ENCODE assay signal across 31 cellular contexts in the genomic region with DNA sequence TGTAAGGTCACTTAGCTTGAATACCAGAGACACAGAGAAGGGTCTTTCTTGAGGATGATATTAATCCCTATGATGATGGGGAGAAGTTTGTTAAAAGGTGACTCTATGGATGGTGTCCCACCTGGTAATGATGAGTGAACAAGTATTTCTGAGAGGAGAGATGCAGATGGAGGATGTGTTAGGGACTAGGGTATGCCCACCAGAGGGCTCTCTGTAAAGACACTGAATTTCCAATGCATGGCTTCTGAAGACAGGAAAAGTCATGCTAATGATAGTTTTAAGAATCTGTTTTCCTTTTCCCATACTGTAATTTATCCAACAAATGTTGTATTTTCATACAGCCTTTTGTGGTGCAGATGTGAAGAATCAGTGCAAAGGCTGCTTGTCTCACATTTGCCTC.
DNase-seq lines count a peak whose midpoint lies in the region; ATAC-seq, FAIRE-seq and TF ChIP-seq lines count a peak whose summit lies in the region.
"Had no signal": no experiment of that assay in that cellular context is flagged by ENCODE, and none has a peak within 500 bp of the region (broad histone marks: within the 10 kb centered on the region; RNA-seq: fewer than 3 reads in every experiment).

No MANE protein-coding gene starts in this region.

- H3K27me3 ChIP-seq in Karpas-422 (ENCODE audit: low read length) (no peaks in the 10 kb centered on the region), osteoblast (ENCODE audit: insufficient read depth, low read length) (no peaks in the 10 kb centered on the region)
- H3K27me3 ChIP-seq: ascending aorta; BLaER1 treated with 17β-estradiol and CSF1 and Interleukin-3, amounts not matched to agents 10 nM and 100 nM; SJCRH30 had no signal

- no peaks in the 10 kb centered on the region for H3K36me3 ChIP-seq in Karpas-422 (ENCODE audit: insufficient read depth, low read length)
- H3K36me3 ChIP-seq in osteoblast (ENCODE audit: insufficient read depth, low read length) = no peaks in the 10 kb centered on the region
- H3K36me3 ChIP-seq: ascending aorta; BLaER1 treated with 17β-estradiol and CSF1 and Interleukin-3, amounts not matched to agents 10 nM and 100 nM; SJCRH30; WERI-Rb-1 had no signal

- H3K4me1 ChIP-seq in Karpas-422 (ENCODE audit: low read length) (peaks cover 10% of the 10 kb centered on the region; the same call in 1 of the 2 replicates), osteoblast (ENCODE audit: insufficient read depth, low read length) (peaks cover 18% of the 10 kb centered on the region)
- H3K4me1 ChIP-seq: ascending aorta; BLaER1 treated with 17β-estradiol and CSF1 and Interleukin-3, amounts not matched to agents 10 nM and 100 nM had no signal

- no peak for ATAC-seq in GM21576 (IDR thresholded peaks at IDR 0.05; ENCODE audit: unreplicated experiment)
- ATAC-seq: naive thymus-derived CD8-positive, alpha-beta T cell; stimulated activated naive B cell treated with anti-CD40 and anti-IgM and Interleukin-4, amounts not matched to agents 10 μg/mL and 1 μg/mL and 100 μg/mL, for 72 hours had no signal

- TF ChIP-seq POLR2A in GM12891 (IDR thresholded peaks at IDR 0.05; ENCODE audit: low read depth, low read length) = no peak

- H3K79me2 ChIP-seq in Karpas-422 (ENCODE audit: low read length) (no peaks in the 10 kb centered on the region), osteoblast (ENCODE audit: insufficient read depth, low read length) (no peaks in the 10 kb centered on the region)

- H3K27ac ChIP-seq in Karpas-422 (ENCODE audit: low read length) (no peak overlapping the region), osteoblast (ENCODE audit: low read depth, low read length) (no peak overlapping the region)
- H3K27ac ChIP-seq: ascending aorta; BLaER1 treated with 17β-estradiol and CSF1 and Interleukin-3, amounts not matched to agents 10 nM and 100 nM; SJCRH30; skin epidermis; WERI-Rb-1 had no signal

- H2AFZ ChIP-seq in Karpas-422 (ENCODE audit: low read length) (no peak overlapping the region), osteoblast (ENCODE audit: low read length) (no peak overlapping the region)

- no peak overlapping the region for H3K9ac ChIP-seq in Karpas-422 (ENCODE audit: low read length)
- H3K9ac ChIP-seq: BLaER1 treated with 17β-estradiol and CSF1 and Interleukin-3, amounts not matched to agents 10 nM and 100 nM had no signal

- no peaks in the 10 kb centered on the region for H3K9me2 ChIP-seq in Karpas-422 (replicated peaks; ENCODE audit: insufficient read depth, low read length)

- FAIRE-seq in GM12891 (lab: Jason Lieb, UNC) = no peak
- FAIRE-seq: G401.6, keratinocyte had no signal

- H3K4me2 ChIP-seq in Karpas-422 (ENCODE audit: low read depth, low read length, poor library complexity, severe bottlenecking) (no peak overlapping the region), osteoblast (ENCODE audit: insufficient read depth, low read length) (no peak overlapping the region)
- H3K4me2 ChIP-seq: BLaER1 treated with 17β-estradiol and CSF1 and Interleukin-3, amounts not matched to agents 10 nM and 100 nM had no signal

- H4K20me1 ChIP-seq in Karpas-422 (ENCODE audit: insufficient read depth, low read depth, low read length) (no peaks in the 10 kb centered on the region), osteoblast (ENCODE audit: insufficient read depth, low read length) (no peaks in the 10 kb centered on the region)
- H4K20me1 ChIP-seq: BLaER1 treated with 17β-estradiol and CSF1 and Interleukin-3, amounts not matched to agents 10 nM and 100 nM had no signal

- in situ Hi-C loops in astrocyte of the spinal cord (cut with HindIII; ENCODE audit: low sequenced_read_pairs) = no loop called here

- no peaks in the 10 kb centered on the region for H3K9me3 ChIP-seq in Karpas-422 (ENCODE audit: low read length)
- H3K9me3 ChIP-seq in osteoblast (ENCODE audit: low read depth, low read length) = no peaks in the 10 kb centered on the region
- H3K9me3 ChIP-seq: ascending aorta; BLaER1 treated with 17β-estradiol and CSF1 and Interleukin-3, amounts not matched to agents 10 nM and 100 nM; SJCRH30 had no signal

- DNase-seq in Karpas-422 (peak; percentile 53), astrocyte of the spinal cord (ENCODE audit: low read depth, low spot score) (no peak), fibroblast of mammary gland (ENCODE audit: low read depth) (no peak), osteoblast (ENCODE audit: insufficient read length, low spot score, missing footprints) (no peak), pons (ENCODE audit: low spot score) (no peak), GM12891 (ENCODE audit: insufficient read length, low spot score) (no peak)
- DNase-seq: activated CD4-positive, alpha-beta T cell treated with anti-CD3 and anti-CD28 coated beads, Interleukin-2, amount 10 ng/mL, durations not matched to agents 7 days and 5 days; activated effector memory CD4-positive, alpha-beta T cell treated with anti-CD3 and anti-CD28 coated beads, Interleukin-2, amount 50 U/mL, for 16 hours; activated naive CD8-positive, alpha-beta T cell treated with anti-CD3 and anti-CD28 coated beads, Interleukin-2, amount 10 ng/mL, durations not matched to agents 7 days and 5 days; activated T-cell treated with anti-CD3 and anti-CD28 coated beads, Interleukin-2, amount 50 U/mL, for 24 hours; cerebellar nuclear complex; DMS79; IMR-90; naive thymus-derived CD8-positive, alpha-beta T cell; NCI-H1048; NCI-H1694 treated with DMSO at 0.1 percent for 48 hours; NCI-H2171; NCI-H510A; SJCRH30; stimulated activated naive B cell treated with anti-CD40 and anti-IgM and Interleukin-4, amounts not matched to agents 10 μg/mL and 1 μg/mL and 100 μg/mL, for 72 hours; substantia nigra; SW 1271; T-helper 9 cell; trophoblast cell; WERI-Rb-1 had no signal

- H3K4me3 ChIP-seq in Karpas-422 (ENCODE audit: low read length) (no peak overlapping the region), astrocyte of the spinal cord (ENCODE audit: low read depth, low read length) (no peak overlapping the region), fibroblast of mammary gland (ENCODE audit: control insufficient read depth, low read depth, low read length) (no peak overlapping the region), osteoblast (ENCODE audit: insufficient read depth, low read length) (no peak overlapping the region)
- H3K4me3 ChIP-seq: ascending aorta; BLaER1 treated with 17β-estradiol and CSF1 and Interleukin-3, amounts not matched to agents 10 nM and 100 nM; SJCRH30; skin epidermis had no signal

- TF ChIP-seq CTCF in astrocyte of the spinal cord (IDR thresholded peaks at IDR 0.05; ENCODE audit: low read depth, low read length) (peak; percentile 33), fibroblast of mammary gland (conservative IDR thresholded peaks at IDR 0.05; ENCODE audit: control insufficient read depth, insufficient read depth, low read depth, low read length) (peak; percentile 16), osteoblast (IDR thresholded peaks at IDR 0.05; ENCODE audit: extremely low read depth, low read depth, low read length) (peak; percentile 40)

TF ChIP-seq in GM12891, 5 proteins besides CTCF, POLR2A, EP300 and RAD21:
- TF ChIP-seq SPI1 (IDR thresholded peaks at IDR 0.05; ENCODE audit: low read depth, low read length) = no peak
- no peak for TF ChIP-seq POLR2AphosphoS5 (IDR thresholded peaks at IDR 0.05; ENCODE audit: low read depth, low read length)
- no peak for TF ChIP-seq PAX5 (IDR thresholded peaks at IDR 0.05; ENCODE audit: insufficient read depth, low read length, severe bottlenecking)
- no peak for TF ChIP-seq POU2F2 (IDR thresholded peaks at IDR 0.05; ENCODE audit: low read depth, low read length)
